Comparison of ENCODE assay signal across 1 cellular context in the genomic region with DNA sequence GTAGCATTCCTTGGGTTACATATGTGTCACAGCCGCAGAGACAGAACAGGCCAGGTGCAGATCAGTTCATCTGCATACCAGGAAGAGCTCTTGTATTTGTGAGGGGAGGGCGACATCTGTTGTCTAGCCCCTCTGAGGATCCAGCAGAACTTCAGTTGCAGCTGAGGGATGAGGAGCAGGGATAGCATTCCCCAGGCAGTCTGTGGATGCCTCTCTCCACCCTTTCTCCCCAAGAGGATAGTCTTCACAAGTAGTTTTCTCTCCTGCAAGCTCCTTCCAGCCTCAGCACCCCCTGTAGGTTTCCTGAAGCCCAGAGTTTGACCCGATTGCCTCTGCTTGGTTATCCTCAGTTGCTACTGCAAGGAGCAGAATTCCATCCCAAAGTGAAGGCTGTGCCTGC.
TF ChIP-seq lines count a peak whose summit lies in the region.

No MANE protein-coding gene starts in this region.

TF ChIP-seq in HepG2, 621 proteins besides CTCF, POLR2A, EP300 and RAD21:
- TF ChIP-seq RBFOX2 (IDR thresholded peaks at IDR 0.05; ENCODE audit: low read depth, low read length) (peak; percentile 61), ZNF232 (CRISPR knock-in tag; IDR thresholded peaks at IDR 0.05; ENCODE audit: borderline replicate concordance) (0 out of 2 replicates have a peak, but pooled peaks have one; percentile 19), PITX1 (CRISPR knock-in tag; IDR thresholded peaks at IDR 0.05) (0 out of 2 replicates have a peak, but pooled peaks have one; percentile 3), ZNF335 (CRISPR knock-in tag; IDR thresholded peaks at IDR 0.05) (0 out of 2 replicates have a peak, but pooled peaks have one; percentile 37), MXD4 (CRISPR knock-in tag; IDR thresholded peaks at IDR 0.05) (0 out of 2 replicates have a peak, but pooled peaks have one; percentile 20), ZNF672 (CRISPR knock-in tag; IDR thresholded peaks at IDR 0.05) (no peak), POLR2G (IDR thresholded peaks at IDR 0.05; ENCODE audit: low read depth, low read length) (0 out of 2 replicates have a peak, but pooled peaks have one; percentile 3), RBM22 (optimal IDR thresholded peaks at IDR 0.05; ENCODE audit: low read length) (peak; percentile 36), MTA3 (CRISPR knock-in tag; IDR thresholded peaks at IDR 0.05) (no peak), ZNF430 (CRISPR knock-in tag; IDR thresholded peaks at IDR 0.05) (peak; percentile 33; the same call in 1 of the 2 replicates), RARG (CRISPR knock-in tag; IDR thresholded peaks at IDR 0.05; ENCODE audit: low read depth) (no peak), ZNF441 (CRISPR knock-in tag; IDR thresholded peaks at IDR 0.05; ENCODE audit: borderline replicate concordance) (no peak), RARA (CRISPR knock-in tag; IDR thresholded peaks at IDR 0.05) (no peak)
- TF ChIP-seq, protein P1, sequence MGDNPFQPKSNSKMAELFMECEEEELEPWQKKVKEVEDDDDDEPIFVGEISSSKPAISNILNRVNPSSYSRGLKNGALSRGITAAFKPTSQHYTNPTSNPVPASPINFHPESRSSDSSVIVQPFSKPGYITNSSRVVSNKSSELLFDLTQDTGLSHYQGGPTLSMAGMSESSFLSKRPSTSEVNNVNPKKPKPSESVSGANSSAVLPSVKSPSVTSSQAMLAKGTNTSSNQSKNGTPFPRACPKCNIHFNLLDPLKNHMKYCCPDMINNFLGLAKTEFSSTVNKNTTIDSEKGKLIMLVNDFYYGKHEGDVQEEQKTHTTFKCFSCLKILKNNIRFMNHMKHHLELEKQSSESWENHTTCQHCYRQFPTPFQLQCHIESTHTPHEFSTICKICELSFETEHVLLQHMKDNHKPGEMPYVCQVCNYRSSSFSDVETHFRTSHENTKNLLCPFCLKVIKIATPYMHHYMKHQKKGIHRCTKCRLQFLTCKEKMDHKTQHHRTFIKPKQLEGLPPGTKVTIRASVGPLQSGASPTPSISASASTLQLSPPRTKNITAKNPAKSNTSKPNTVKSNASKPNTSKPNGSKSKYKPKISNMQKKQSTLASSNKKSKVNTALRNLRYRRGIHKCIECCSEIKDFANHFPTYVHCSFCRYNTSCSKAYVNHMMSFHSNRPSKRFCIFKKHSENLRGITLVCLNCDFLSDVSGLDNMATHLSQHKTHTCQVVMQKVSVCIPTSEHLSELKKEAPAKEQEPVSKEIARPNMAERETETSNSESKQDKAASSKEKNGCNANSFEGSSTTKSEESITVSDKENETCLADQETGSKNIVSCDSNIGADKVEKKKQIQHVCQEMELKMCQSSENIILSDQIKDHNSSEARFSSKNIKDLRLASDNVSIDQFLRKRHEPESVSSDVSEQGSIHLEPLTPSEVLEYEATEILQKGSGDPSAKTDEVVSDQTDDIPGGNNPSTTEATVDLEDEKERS (CRISPR knock-in tag; IDR thresholded peaks at IDR 0.05): no peak
